In genomic region chr19:44960906-44961734, GRCh38 we compare ENCODE assay signal across 20 cellular contexts. TPM values are rescaled to one million over a fixed set of nuclear protein-coding genes. Genes with fewer than 3 reads are reported as not detected.
DNase-seq lines count a peak whose midpoint lies in the region; ATAC-seq and TF ChIP-seq lines count a peak whose summit lies in the region.
"Had no signal": no experiment of that assay in that cellular context is flagged by ENCODE, and none has a peak within 500 bp of the region (broad histone marks: within the 10 kb centered on the region; RNA-seq: fewer than 3 reads in every experiment).

No MANE protein-coding gene starts in this region.

- peaks cover 33% of the 10 kb centered on the region for H3K4me1 Mint-ChIP-seq in CD4-positive, alpha-beta T cell (ENCODE audit: low read depth)
- H3K4me1 Mint-ChIP-seq in activated CD8-positive, alpha-beta T cell treated with anti-CD3 and anti-CD28 coated beads, Interleukin-2, amount 10 ng/mL, durations not matched to agents 7 days and 5 days (ENCODE audit: low read depth): peaks cover 23% of the 10 kb centered on the region
- peaks cover 41% of the 10 kb centered on the region for H3K4me1 Mint-ChIP-seq in nephron

- peak overlapping the region; percentile 20 for H3K4me3 Mint-ChIP-seq in CD4-positive, alpha-beta T cell
- no peak overlapping the region for H3K4me3 Mint-ChIP-seq in activated CD8-positive, alpha-beta T cell treated with anti-CD3 and anti-CD28 coated beads, Interleukin-2, amount 10 ng/mL, durations not matched to agents 7 days and 5 days
- peak overlapping the region in 2 of 3 experiments; percentile 43 to 63 for H3K4me3 Mint-ChIP-seq in nephron

- H3K27me3 ChIP-seq in CD4-positive, alpha-beta T cell (ENCODE audit: control insufficient read depth, insufficient read depth, low read length): no peaks in the 10 kb centered on the region
- H3K27me3 ChIP-seq in sigmoid colon (no peaks in the 10 kb centered on the region), foreskin keratinocyte (no peaks in the 10 kb centered on the region)
- H3K27me3 ChIP-seq: gastroesophageal sphincter, vagina had no signal

- no peaks in the 10 kb centered on the region for H3K9me3 ChIP-seq in CD4-positive, alpha-beta T cell (ENCODE audit: control insufficient read depth, low read length)
- no peaks in the 10 kb centered on the region for H3K9me3 ChIP-seq in sigmoid colon
- H3K9me3 ChIP-seq: gastroesophageal sphincter, vagina had no signal

- no peak for TF ChIP-seq CTCF in CD4-positive, alpha-beta T cell (IDR thresholded peaks at IDR 0.05)
- TF ChIP-seq CTCF in nephron (IDR thresholded peaks at IDR 0.05; ENCODE audit: unreplicated experiment in 3 of 3) (no peak), sigmoid colon (IDR thresholded peaks at IDR 0.05) (no peak), GM13977 (IDR thresholded peaks at IDR 0.05; ENCODE audit: extremely low read depth, insufficient read depth, missing control alignments) (no peak), foreskin keratinocyte (conservative IDR thresholded peaks at IDR 0.05) (no peak)

- H3K4me1 ChIP-seq in sigmoid colon (peaks cover 0 to 24% (median 21%) of the 10 kb centered on the region in 4 donors), foreskin keratinocyte (no peaks in the 10 kb centered on the region)

- peaks cover 55% of the 10 kb centered on the region for H3K36me3 Mint-ChIP-seq in CD4-positive, alpha-beta T cell (ENCODE audit: low read depth)
- H3K36me3 Mint-ChIP-seq in activated CD8-positive, alpha-beta T cell treated with anti-CD3 and anti-CD28 coated beads, Interleukin-2, amount 10 ng/mL, durations not matched to agents 7 days and 5 days (ENCODE audit: low read depth): peaks cover 11% of the 10 kb centered on the region
- peaks cover 24% of the 10 kb centered on the region for H3K36me3 Mint-ChIP-seq in nephron (ENCODE audit: low read depth)

- no peaks in the 10 kb centered on the region for H3K9me3 Mint-ChIP-seq in CD4-positive, alpha-beta T cell
- no peaks in the 10 kb centered on the region for H3K9me3 Mint-ChIP-seq in activated CD8-positive, alpha-beta T cell treated with anti-CD3 and anti-CD28 coated beads, Interleukin-2, amount 10 ng/mL, durations not matched to agents 7 days and 5 days (ENCODE audit: insufficient read depth)
- no peaks in the 10 kb centered on the region for H3K9me3 Mint-ChIP-seq in nephron

- in situ Hi-C loops in GM13977 (cut with MboI; ENCODE audit: low pct_unique_long_range_greater_than_20kb, low sequenced_read_pairs, unreplicated experiment): no loop called here

- no peak overlapping the region for H3K27ac Mint-ChIP-seq in CD4-positive, alpha-beta T cell
- peak overlapping the region; percentile 45 for H3K27ac Mint-ChIP-seq in activated CD8-positive, alpha-beta T cell treated with anti-CD3 and anti-CD28 coated beads, Interleukin-2, amount 10 ng/mL, durations not matched to agents 7 days and 5 days
- peak overlapping the region in 1 of 3 experiments; percentile 30 for H3K27ac Mint-ChIP-seq in nephron

- POLR2A ChIA-PET in CD4-positive, alpha-beta T cell (lab: Charles Lee): no interaction called here
- POLR2A ChIA-PET in activated CD8-positive, alpha-beta T cell treated with anti-CD3 and anti-CD28 coated beads, Interleukin-2, amount 10 ng/mL, durations not matched to agents 7 days and 5 days (lab: Charles Lee): interaction anchor here (0.6 kb wide), 1 partner anchor 31 kb away, joined by 3 read pairs; no protein-coding TSS in a partner anchor

- no peak for DNase-seq in CD4-positive, alpha-beta T cell
- no peak for DNase-seq in activated CD8-positive, alpha-beta T cell treated with anti-CD3 and anti-CD28 coated beads, Interleukin-2, amount 10 ng/mL, durations not matched to agents 7 days and 5 days
- DNase-seq in sigmoid colon (no peak), GM13977 (ENCODE audit: low spot score) (no peak), foreskin keratinocyte (no peak)
- DNase-seq: mesendoderm; MV-4-11; NCI-H2171 treated with DMSO at 0.1 percent for 48 hours; occipital lobe; stimulated activated naive CD4-positive, alpha-beta T cell treated with Interleukin-2 at 50 U/mL for 16 hours had no signal

- H3K27ac ChIP-seq in CD4-positive, alpha-beta T cell (ENCODE audit: low read depth, low read length): no peak overlapping the region
- H3K27ac ChIP-seq in sigmoid colon (no peak overlapping the region), foreskin keratinocyte (no peak overlapping the region)
- H3K27ac ChIP-seq: gastroesophageal sphincter, SK-N-MC, vagina had no signal

- H3K27me3 Mint-ChIP-seq in CD4-positive, alpha-beta T cell: no peaks in the 10 kb centered on the region
- no peaks in the 10 kb centered on the region for H3K27me3 Mint-ChIP-seq in activated CD8-positive, alpha-beta T cell treated with anti-CD3 and anti-CD28 coated beads, Interleukin-2, amount 10 ng/mL, durations not matched to agents 7 days and 5 days (ENCODE audit: low read depth)
- H3K27me3 Mint-ChIP-seq in nephron (ENCODE audit: low read depth): no peaks in the 10 kb centered on the region

- ATAC-seq in CD4-positive, alpha-beta T cell (ENCODE audit: poor library complexity): no peak
- ATAC-seq in HG02678 (IDR thresholded peaks at IDR 0.05; ENCODE audit: unreplicated experiment) (peak; percentile 55), foreskin keratinocyte (no peak)
- no peak for ATAC-seq in activated CD8-positive, alpha-beta T cell treated with anti-CD3 and anti-CD28 coated beads, Interleukin-2, amount 10 ng/mL, durations not matched to agents 7 days and 5 days
- ATAC-seq: gastroesophageal sphincter had no signal

- TF ChIP-seq POLR2A in sigmoid colon (IDR thresholded peaks at IDR 0.05): no peak

- H3K4me3 ChIP-seq in sigmoid colon: no peak overlapping the region
- H3K4me3 ChIP-seq: gastroesophageal sphincter, SK-N-MC, skin epidermis, vagina had no signal

- peaks cover 5 to 53% (median 15%) of the 10 kb centered on the region in 4 donors for H3K36me3 ChIP-seq in sigmoid colon

- CTCF ChIA-PET in CD4-positive, alpha-beta T cell (lab: Charles Lee): no interaction called here
- CTCF ChIA-PET in activated CD8-positive, alpha-beta T cell treated with anti-CD3 and anti-CD28 coated beads, Interleukin-2, amount 10 ng/mL, durations not matched to agents 7 days and 5 days (lab: Charles Lee): interaction anchor here (1.5 kb wide), 1 partner anchor 99 kb away, joined by 5 read pairs; no protein-coding TSS in a partner anchor

- no peak for TF ChIP-seq EP300 in sigmoid colon (IDR thresholded peaks at IDR 0.05)

- 79 to 88% methylated on average over 8 of the region's 8 CpGs for WGBS in sigmoid colon, 2 donors

- intact Hi-C loops in CD4-positive, alpha-beta T cell (cut with DNase I, micrococcal nuclease): no loop called here
- intact Hi-C loops in sigmoid colon (cut with DNase I): no loop called here

RNA-seq across cellular contexts. Expression of gene CLPTM1, which starts 5.9 kb away (rescaled TPM):
- 10 to 100 TPM; 71.0 to 72.7 TPM for total RNA-seq in CD4-positive, alpha-beta T cell
- total RNA-seq in activated CD8-positive, alpha-beta T cell treated with anti-CD3 and anti-CD28 coated beads, Interleukin-2, amount 10 ng/mL, durations not matched to agents 7 days and 5 days: 10 to 100 TPM; 65.5 to 67.8 TPM
- total RNA-seq in sigmoid colon (10 to 100 TPM; 31.6 to 51.5 (median 45.1) TPM), foreskin keratinocyte (55.5 and 62.1 TPM in 2 replicates)
- polyA plus RNA-seq in sigmoid colon (10 to 100 TPM; 22.2 to 94.0 (median 27.0) TPM), foreskin keratinocyte (78.8 and 82.7 TPM in 2 replicates)

RNA-seq across cellular contexts. Expression of gene APOC2, which starts 15.3 kb away (rescaled TPM):
- not detected for total RNA-seq in CD4-positive, alpha-beta T cell
- not detected for total RNA-seq in activated CD8-positive, alpha-beta T cell treated with anti-CD3 and anti-CD28 coated beads, Interleukin-2, amount 10 ng/mL, durations not matched to agents 7 days and 5 days
- total RNA-seq in sigmoid colon: not detected
- 10 to 100 TPM in 1 of 3 donors, 1 to 10 TPM in 2; 3.0 to 10.6 (median 3.3) TPM for polyA plus RNA-seq in sigmoid colon
- not detected in 2 replicates for total RNA-seq in foreskin keratinocyte
- not detected in 2 replicates for polyA plus RNA-seq in foreskin keratinocyte
- total RNA-seq: endothelial cell of umbilical vein, gastroesophageal sphincter, vagina had no signal
- polyA plus RNA-seq: BJ, endothelial cell of umbilical vein had no signal

RNA-seq across cellular contexts. Expression of gene APOC4, which starts 19.1 kb away (rescaled TPM):
- total RNA-seq in CD4-positive, alpha-beta T cell: not detected
- total RNA-seq in activated CD8-positive, alpha-beta T cell treated with anti-CD3 and anti-CD28 coated beads, Interleukin-2, amount 10 ng/mL, durations not matched to agents 7 days and 5 days: not detected
- not detected for total RNA-seq in sigmoid colon
- polyA plus RNA-seq in sigmoid colon: not detected
- total RNA-seq in foreskin keratinocyte: not detected in 2 replicates
- not detected in 2 replicates for polyA plus RNA-seq in foreskin keratinocyte
- total RNA-seq: cerebellum, endothelial cell of umbilical vein, gastroesophageal sphincter, occipital lobe, vagina had no signal
- polyA plus RNA-seq: adipose tissue, BJ, endothelial cell of umbilical vein had no signal

RNA-seq across cellular contexts. Expression of gene RELB, which starts 40.1 kb away (rescaled TPM):
- total RNA-seq in CD4-positive, alpha-beta T cell: 10 to 100 TPM; 91.6 to 92.5 TPM
- total RNA-seq in activated CD8-positive, alpha-beta T cell treated with anti-CD3 and anti-CD28 coated beads, Interleukin-2, amount 10 ng/mL, durations not matched to agents 7 days and 5 days: 10 to 100 TPM in 1 of 2 experiments, 1 to 10 TPM in 1; 8.7 to 10.2 TPM
- total RNA-seq in sigmoid colon (10 to 100 TPM in 1 of 4 donors, 1 to 10 TPM in 3; 3.2 to 16.7 (median 4.1) TPM), foreskin keratinocyte (18.6 and 20.5 TPM in 2 replicates)
- polyA plus RNA-seq in sigmoid colon (10 to 100 TPM; 21.0 to 50.2 (median 30.0) TPM), foreskin keratinocyte (19.2 and 25.0 TPM in 2 replicates)

RNA-seq across cellular contexts. Expression of gene APOC1, which starts 46.7 kb away (rescaled TPM):
- not detected for total RNA-seq in CD4-positive, alpha-beta T cell
- not detected for total RNA-seq in activated CD8-positive, alpha-beta T cell treated with anti-CD3 and anti-CD28 coated beads, Interleukin-2, amount 10 ng/mL, durations not matched to agents 7 days and 5 days
- total RNA-seq in sigmoid colon (10 to 100 TPM in 1 of 4 donors, 1 to 10 TPM in 2, not detected in 1; 2.3 to 11.8 (median 5.8) TPM), foreskin keratinocyte (6.6 and 7.2 TPM in 2 replicates)
- polyA plus RNA-seq in sigmoid colon (10 to 100 TPM; 46.2 to 73.3 (median 49.9) TPM), foreskin keratinocyte (11.9 and 15.4 TPM in 2 replicates)
